Comparison of ENCODE assay signal across 8 cellular contexts in genomic region chr9:128218518-128219389, GRCh38. TPM values are rescaled to one million over a fixed set of nuclear protein-coding genes. Genes with fewer than 3 reads are reported as not detected.
A peak's percentile ranks its signal among the peaks of the same experiment; 100 is the strongest.
DNase-seq lines count a peak whose midpoint lies in the region; ATAC-seq and TF ChIP-seq lines count a peak whose summit lies in the region.

No MANE protein-coding gene starts in this region.

- H3K9me3 Mint-ChIP-seq in activated naive CD4-positive, alpha-beta T cell treated with anti-CD3 and anti-CD28 coated beads, Interleukin-2, amount 50 U/mL, for 72 hours: no peaks in the 10 kb centered on the region

- peak overlapping the region; percentile 48 for H3K4me3 ChIP-seq in SJCRH30
- H3K4me3 ChIP-seq in ovary: peak overlapping the region; percentile 35
- peak overlapping the region; percentile 27 for H3K4me3 ChIP-seq in thymus (ENCODE audit: low read length)

- H3K27me3 ChIP-seq in SJCRH30 (no peaks in the 10 kb centered on the region), ovary (no peaks in the 10 kb centered on the region), thymus (ENCODE audit: control insufficient read depth, insufficient read depth) (no peaks in the 10 kb centered on the region)

- intact Hi-C loops in Right ventricle myocardium inferior (cut with DNase I): no loop called here
- intact Hi-C loops in ovary (cut with DNase I): no loop called here

- WGBS in ovary, 3 donors: 16 to 28% (median 22%) methylated on average over 47 of the region's 47 CpGs
- 27% methylated on average over 47 of the region's 47 CpGs for WGBS in thymus

- H3K4me1 ChIP-seq in SJCRH30 (no peaks in the 10 kb centered on the region), ovary (ENCODE audit: insufficient read depth) (peaks cover 3% of the 10 kb centered on the region), thymus (ENCODE audit: control insufficient read depth, insufficient read depth, low read length) (peaks cover 3% of the 10 kb centered on the region)

- H3K27ac Mint-ChIP-seq in activated naive CD4-positive, alpha-beta T cell treated with anti-CD3 and anti-CD28 coated beads, Interleukin-2, amount 50 U/mL, for 72 hours: peak overlapping the region in 1 of 2 donors; percentile 72

- no peaks in the 10 kb centered on the region for H3K36me3 Mint-ChIP-seq in activated naive CD4-positive, alpha-beta T cell treated with anti-CD3 and anti-CD28 coated beads, Interleukin-2, amount 50 U/mL, for 72 hours

- no peak overlapping the region for H3K27ac ChIP-seq in SJCRH30
- no peak overlapping the region for H3K27ac ChIP-seq in ovary
- no peak overlapping the region for H3K27ac ChIP-seq in thymus (ENCODE audit: low read depth)

- TF ChIP-seq EP300 in ovary (IDR thresholded peaks at IDR 0.05): no peak

- TF ChIP-seq CTCF in ovary (IDR thresholded peaks at IDR 0.05): no peak

- TF ChIP-seq POLR2A in ovary (IDR thresholded peaks at IDR 0.05): no peak

- DNase-seq in ACHN: peak; percentile 93
- peak; percentile 86 for DNase-seq in GM19238 (ENCODE audit: insufficient read length, low spot score)
- DNase-seq in SJCRH30: peak; percentile 94 to 95
- DNase-seq in activated naive CD4-positive, alpha-beta T cell treated with anti-CD3 and anti-CD28 coated beads, Interleukin-2, amount 50 U/mL, for 72 hours (ENCODE audit: low spot score in 2 of 2): peak; percentile 92 to 94
- DNase-seq in Right ventricle myocardium inferior (ENCODE audit: missing footprints): peak; percentile 96
- peak; percentile 89 to 95 (median 93) for DNase-seq in ovary

- H3K36me3 ChIP-seq in SJCRH30: no peaks in the 10 kb centered on the region
- H3K36me3 ChIP-seq in ovary: no peaks in the 10 kb centered on the region
- H3K36me3 ChIP-seq in thymus (ENCODE audit: control insufficient read depth, insufficient read depth): no peaks in the 10 kb centered on the region

- no peaks in the 10 kb centered on the region for H3K9me3 ChIP-seq in SJCRH30 (replicated peaks)
- H3K9me3 ChIP-seq in ovary: no peaks in the 10 kb centered on the region
- H3K9me3 ChIP-seq in thymus (ENCODE audit: control insufficient read depth): no peaks in the 10 kb centered on the region

- peak; percentile 74 for ATAC-seq in HG03469 (IDR thresholded peaks at IDR 0.05; ENCODE audit: unreplicated experiment)
- peak; percentile 98 to 99 for ATAC-seq in activated naive CD4-positive, alpha-beta T cell treated with anti-CD3 and anti-CD28 coated beads, Interleukin-2, amount 50 U/mL, for 72 hours
- ATAC-seq in Right ventricle myocardium inferior: peak; percentile 90

- in situ Hi-C loops in ACHN (cut with HindIII; ENCODE audit: low pct_ligation_motif_present, low pct_unique_long_range_greater_than_20kb, low sequenced_read_pairs): no loop called here

RNA-seq across cellular contexts. Expression of gene DNM1, which starts 15.6 kb away (rescaled TPM):
- 1.7 and 3.8 TPM in 2 replicates for total RNA-seq in SJCRH30 (2014; rRNA removed; shearing (Covaris generic))
- 1 to 10 TPM; 1.6 to 5.1 TPM for total RNA-seq in activated naive CD4-positive, alpha-beta T cell treated with anti-CD3 and anti-CD28 coated beads, Interleukin-2, amount 50 U/mL, for 72 hours
- total RNA-seq in Right ventricle myocardium inferior: 6.1 TPM
- 10 to 100 TPM in 1 of 7 donors, 1 to 10 TPM in 6; 1.2 to 10.4 (median 4.6) TPM for total RNA-seq in ovary
- polyA plus RNA-seq in ovary: 1 to 10 TPM; 2.0 to 7.6 TPM
- 4.5 TPM for polyA plus RNA-seq in thymus

RNA-seq across cellular contexts. Expression of gene CIZ1, which starts 27.4 kb away (rescaled TPM):
- total RNA-seq in SJCRH30 (2014; rRNA removed; shearing (Covaris generic)): 72.6 and 85.2 TPM in 2 replicates
- 100 to 1,000 TPM in 1 of 2 donors, 10 to 100 TPM in 1; 60.1 to 111 TPM for total RNA-seq in activated naive CD4-positive, alpha-beta T cell treated with anti-CD3 and anti-CD28 coated beads, Interleukin-2, amount 50 U/mL, for 72 hours
- total RNA-seq in Right ventricle myocardium inferior (69.3 TPM), ovary (100 to 1,000 TPM in 5 of 7 donors, 10 to 100 TPM in 2; 53.1 to 185 (median 153) TPM)
- polyA plus RNA-seq in ovary (10 to 100 TPM; 86.6 to 87.8 TPM), thymus (36.5 TPM)

RNA-seq across cellular contexts. Expression of gene GOLGA2, which starts 57.1 kb away (rescaled TPM):
- 62.3 and 84.3 TPM in 2 replicates for total RNA-seq in SJCRH30 (2014; rRNA removed; shearing (Covaris generic))
- 10 to 100 TPM; 46.2 to 54.3 TPM for total RNA-seq in activated naive CD4-positive, alpha-beta T cell treated with anti-CD3 and anti-CD28 coated beads, Interleukin-2, amount 50 U/mL, for 72 hours
- total RNA-seq in Right ventricle myocardium inferior (76.4 TPM), ovary (100 to 1,000 TPM in 4 of 7 donors, 10 to 100 TPM in 3; 53.2 to 117 (median 107) TPM)
- polyA plus RNA-seq in ovary (100 to 1,000 TPM in 1 of 2 donors, 10 to 100 TPM in 1; 63.7 to 114 TPM), thymus (45.0 TPM)

RNA-seq across cellular contexts. Expression of gene SWI5, which starts 57.3 kb away (rescaled TPM):
- total RNA-seq in SJCRH30 (2014; rRNA removed; shearing (Covaris generic)): 32.1 and 33.3 TPM in 2 replicates
- 10 to 100 TPM; 15.6 to 16.9 TPM for total RNA-seq in activated naive CD4-positive, alpha-beta T cell treated with anti-CD3 and anti-CD28 coated beads, Interleukin-2, amount 50 U/mL, for 72 hours
- 14.9 TPM for total RNA-seq in Right ventricle myocardium inferior
- 10 to 100 TPM; 22.4 to 48.9 (median 29.5) TPM for total RNA-seq in ovary
- polyA plus RNA-seq in ovary: 10 to 100 TPM; 34.4 to 46.4 TPM
- 26.3 TPM for polyA plus RNA-seq in thymus

RNA-seq across cellular contexts. Expression of gene BBLN, which starts 58.7 kb away (rescaled TPM):
- 33.6 and 42.7 TPM in 2 replicates for total RNA-seq in SJCRH30 (2014; rRNA removed; shearing (Covaris generic))
- 10 to 100 TPM; 67.6 to 82.2 TPM for total RNA-seq in activated naive CD4-positive, alpha-beta T cell treated with anti-CD3 and anti-CD28 coated beads, Interleukin-2, amount 50 U/mL, for 72 hours
- 36.1 TPM for total RNA-seq in Right ventricle myocardium inferior
- total RNA-seq in ovary: 100 to 1,000 TPM in 1 of 7 donors, 10 to 100 TPM in 6; 17.9 to 210 (median 31.7) TPM
- 10 to 100 TPM in 1 of 2 donors, 1 to 10 TPM in 1; 2.4 to 59.3 TPM for polyA plus RNA-seq in ovary
- polyA plus RNA-seq in thymus: 162 TPM
